7 cellular contexts compared by ENCODE assay signal in genomic region chr13:53782400-53783030, GRCh38.
DNase-seq lines count a peak whose midpoint lies in the region; ATAC-seq, FAIRE-seq and TF ChIP-seq lines count a peak whose summit lies in the region.

No MANE protein-coding gene starts in this region.

- no peaks in the 10 kb centered on the region for H4K20me1 ChIP-seq in HCT116 (ENCODE audit: insufficient read depth)
- H4K20me1 ChIP-seq in endothelial cell of umbilical vein (replicated peaks; ENCODE audit: control insufficient read depth, extremely low read depth, insufficient read depth, low read length), result no peaks in the 10 kb centered on the region

- TF ChIP-seq POLR2A in HCT116 (IDR thresholded peaks at IDR 0.05; ENCODE audit: borderline replicate concordance, extremely low read depth, insufficient read depth, insufficient read length), result no peak
- TF ChIP-seq POLR2A in endothelial cell of umbilical vein (IDR thresholded peaks at IDR 0.05; ENCODE audit: low read depth, low read length), result no peak

- CTCF ChIA-PET in HCT116 (lab: Charles Lee) (no interaction called here), endothelial cell of umbilical vein (lab: Charles Lee) (interaction anchor here (0.7 to 1.2 kb wide), 3 partner anchors 12 to 532 kb away, joined by 3 to 7 read pairs (median 6); no protein-coding TSS in a partner anchor)

- DNase-seq in GM06990 (ENCODE audit: extremely low read depth, insufficient read length) (no peak), HCT116 (ENCODE audit: low read depth, low spot score) (no peak), MV-4-11 (lab: John Stamatoyannopoulos, UW) (peak; percentile 56), RPMI8226 (peak; percentile 64), endothelial cell of umbilical vein (ENCODE audit: low read depth, low spot score) (peak; percentile 57), mucosa of gallbladder (ENCODE audit: low spot score) (peak; percentile 31)
- DNase-seq in activated CD8-positive, alpha-beta memory T cell treated with anti-CD3 and anti-CD28 coated beads, Interleukin-2, amount 50 U/mL, for 48 hours, result no peak

- dilution Hi-C loops in endothelial cell of umbilical vein (cut with MboI; ENCODE audit: extremely low pct_ligation_motif_present, low sequenced_read_pairs), result no loop called here

- TF ChIP-seq RAD21 in HCT116 (IDR thresholded peaks at IDR 0.05; ENCODE audit: low read depth), result no peak

- no peaks in the 10 kb centered on the region for H3K36me3 ChIP-seq in GM06990 (ENCODE audit: control insufficient read depth, insufficient read depth, low read length)
- no peaks in the 10 kb centered on the region for H3K36me3 ChIP-seq in HCT116 (ENCODE audit: control insufficient read depth in 1 of 2, insufficient read depth in 2 of 2, low read length in 2 of 2)
- no peaks in the 10 kb centered on the region for H3K36me3 ChIP-seq in endothelial cell of umbilical vein (ENCODE audit: control insufficient read depth in 2 of 2, extremely low read depth in 1 of 2, insufficient read depth in 2 of 2, low read length in 2 of 2)

- H3K79me2 ChIP-seq in HCT116 (ENCODE audit: insufficient read depth, low read length), result no peaks in the 10 kb centered on the region
- no peaks in the 10 kb centered on the region for H3K79me2 ChIP-seq in endothelial cell of umbilical vein (ENCODE audit: control insufficient read depth, insufficient read depth, low read length)

- H3K4me2 ChIP-seq in HCT116 (ENCODE audit: low read length) (no peak overlapping the region), endothelial cell of umbilical vein (ENCODE audit: insufficient read depth, low read length) (peak overlapping the region; percentile 30)

- no peak overlapping the region for H3K4me3 ChIP-seq in GM06990 (replicated peaks; ENCODE audit: low read depth, low read length)
- no peak overlapping the region for H3K4me3 ChIP-seq in HCT116 (replicated peaks in 1 of 2; ENCODE audit: low read depth in 1 of 2, low read length in 2 of 2)
- peak overlapping the region in 2 of 3 experiments; percentile 8 to 19 for H3K4me3 ChIP-seq in endothelial cell of umbilical vein (replicated peaks in 1 of 3; ENCODE audit: insufficient read depth in 1 of 3, low read depth in 1 of 3, low read length in 3 of 3)

- no peak overlapping the region for H3K9ac ChIP-seq in HCT116 (ENCODE audit: low read length)
- no peak overlapping the region for H3K9ac ChIP-seq in endothelial cell of umbilical vein (replicated peaks; ENCODE audit: extremely low read depth, insufficient read depth, low read length)

- BruUV-seq in HCT116 (replicated peaks; lab: Mats Ljungman, UMichigan), result no TSS peak
- BruUV-seq in endothelial cell of umbilical vein (replicated peaks; lab: Mats Ljungman, UMichigan), result no TSS peak

- POLR2A ChIA-PET in HCT116 (lab: Charles Lee), result no interaction called here
- POLR2A ChIA-PET in endothelial cell of umbilical vein (lab: Charles Lee), result no interaction called here

- no peaks in the 10 kb centered on the region for H3K9me2 ChIP-seq in HCT116 (ENCODE audit: insufficient read depth)

- no peaks in the 10 kb centered on the region for H3K9me1 ChIP-seq in endothelial cell of umbilical vein (replicated peaks; ENCODE audit: control insufficient read depth, extremely low read depth, insufficient read depth, low read length)

- no peak overlapping the region for H3K27ac ChIP-seq in HCT116 (ENCODE audit: low read depth, low read length)
- no peak overlapping the region for H3K27ac ChIP-seq in endothelial cell of umbilical vein (ENCODE audit: insufficient read depth, low read depth, low read length)

- H3K27me3 ChIP-seq in GM06990 (replicated peaks; ENCODE audit: control insufficient read depth, insufficient read depth, low read length), result no peaks in the 10 kb centered on the region
- no peaks in the 10 kb centered on the region for H3K27me3 ChIP-seq in HCT116 (ENCODE audit: insufficient read depth, low read length)
- H3K27me3 ChIP-seq in endothelial cell of umbilical vein (ENCODE audit: control insufficient read depth in 2 of 2, insufficient read depth in 2 of 2, low read length in 2 of 2), result no peaks in the 10 kb centered on the region

- H2AFZ ChIP-seq in HCT116 (ENCODE audit: low read depth, low read length, poor library complexity, severe bottlenecking) (no peak overlapping the region), endothelial cell of umbilical vein (ENCODE audit: low read depth, low read length) (peak overlapping the region; percentile 28)

- peak; percentile 72 for TF ChIP-seq CTCF in GM06990 (IDR thresholded peaks at IDR 0.05; ENCODE audit: insufficient read depth, low read length, poor library complexity, severe bottlenecking)
- TF ChIP-seq CTCF in HCT116 (IDR thresholded peaks at IDR 0.05 in 2 of 3, conservative IDR thresholded peaks at IDR 0.05 in 1 of 3; ENCODE audit: borderline replicate concordance in 1 of 3, insufficient read depth in 1 of 3, low read depth in 2 of 3, low read length in 2 of 3), result peak in 2 of 3 experiments; percentile 9 to 31; a peak in 1 of 6 replicates
- peak; percentile 53 to 60 for TF ChIP-seq CTCF in endothelial cell of umbilical vein (IDR thresholded peaks at IDR 0.05; ENCODE audit: extremely low read depth in 1 of 2, insufficient read depth in 1 of 2, low read depth in 1 of 2, low read length in 2 of 2)

- H3K4me1 ChIP-seq in HCT116 (ENCODE audit: control insufficient read depth in 1 of 2, insufficient read depth in 2 of 2, low read length in 2 of 2) (no peaks in the 10 kb centered on the region), endothelial cell of umbilical vein (ENCODE audit: control insufficient read depth, extremely low read depth, insufficient read depth, low read length) (no peaks in the 10 kb centered on the region)

- FAIRE-seq in endothelial cell of umbilical vein (lab: Jason Lieb, UNC), result peak; percentile 75

- RAD21 ChIA-PET in HCT116 (lab: Charles Lee; ENCODE audit: low non-redundant PET in 1 of 2, low total read pairs in 2 of 2, uncharacterized antibody in 2 of 2, unreplicated experiment in 2 of 2), result interaction anchor here in 1 of 2 experiments (1.0 kb wide), 1 partner anchor 532 kb away, joined by 4 read pairs; no protein-coding TSS in a partner anchor

- no peak for ATAC-seq in HCT116

- intact Hi-C loops in HCT116 (cut with micrococcal nuclease) (no loop called here), endothelial cell of umbilical vein (cut with micrococcal nuclease) (no loop called here)

- peaks cover 3 to 29% of the 10 kb centered on the region in 2 experiments; a peak in 2 of 4 replicates for H3K9me3 ChIP-seq in HCT116 (ENCODE audit: control insufficient read depth in 1 of 2, insufficient read depth in 1 of 2, low read depth in 1 of 2, low read length in 2 of 2)
- H3K9me3 ChIP-seq in endothelial cell of umbilical vein (replicated peaks; ENCODE audit: control insufficient read depth, insufficient read depth, low read length), result no peaks in the 10 kb centered on the region

TF ChIP-seq in HCT116, 20 proteins besides CTCF, POLR2A, EP300 and RAD21 (continues in another document):
- TF ChIP-seq FOSL1 (IDR thresholded peaks at IDR 0.05; ENCODE audit: low read depth) (no peak), CEBPB (IDR thresholded peaks at IDR 0.05; ENCODE audit: low read depth) (no peak), ZNF274 (IDR thresholded peaks at IDR 0.05; ENCODE audit: low read depth, low read length) (no peak), TCF7L2 (IDR thresholded peaks at IDR 0.05; ENCODE audit: borderline replicate concordance, extremely low read depth, insufficient read depth, insufficient read length) (no peak), YY1 (IDR thresholded peaks at IDR 0.05; ENCODE audit: extremely low read depth, insufficient replicate concordance, low read depth, low read length) (no peak), ZFX (IDR thresholded peaks at IDR 0.05) (no peak), ZBTB33 (IDR thresholded peaks at IDR 0.05; ENCODE audit: extremely low read depth, insufficient replicate concordance, low read length) (no peak)

TF ChIP-seq in endothelial cell of umbilical vein, 7 proteins besides CTCF, POLR2A, EP300 and RAD21:
- TF ChIP-seq GATA2 (IDR thresholded peaks at IDR 0.05; ENCODE audit: insufficient read depth, insufficient read length, low read depth, low read length) (no peak), EZH2 (IDR thresholded peaks at IDR 0.05; ENCODE audit: borderline replicate concordance, low read depth, low read length, severe bottlenecking) (no peak), MYC (IDR thresholded peaks at IDR 0.05; ENCODE audit: low read depth, low read length) (no peak), POLR2AphosphoS5 (IDR thresholded peaks at IDR 0.05; ENCODE audit: insufficient read depth, low read depth, low read length) (no peak), FOS (IDR thresholded peaks at IDR 0.05; ENCODE audit: borderline replicate concordance, insufficient read depth, low read length) (no peak), JUN (IDR thresholded peaks at IDR 0.05; ENCODE audit: borderline replicate concordance, insufficient read depth, insufficient read length, low read depth) (no peak), MAX (IDR thresholded peaks at IDR 0.05; ENCODE audit: insufficient read depth, insufficient read length) (no peak)

Comparison
In these comparisons a context has a peak if more than half of its experiments do, and no peak if none do; other contexts are left out.
1. DNase-seq: peak in MV-4-11 (single experiment), RPMI8226 (single experiment), endothelial cell of umbilical vein (single experiment) and mucosa of gallbladder (single experiment); none in GM06990 (single experiment), HCT116 (single experiment) and activated CD8-positive, alpha-beta memory T cell treated with anti-CD3 and anti-CD28 coated beads, Interleukin-2, amount 50 U/mL, for 48 hours (single experiment).
2. H3K4me3 ChIP-seq: peak in endothelial cell of umbilical vein (2 of 3); none in GM06990 (single experiment) and HCT116 (0 of 2).
3. CTCF ChIP-seq: peak in every context shown above with its lines; median percentile 72 in GM06990; 56 in endothelial cell of umbilical vein; 20 in HCT116.